16 cellular contexts compared by ENCODE assay signal in genomic region chr3:176848431-176849214, GRCh38.
DNase-seq lines count a peak whose midpoint lies in the region; ATAC-seq, FAIRE-seq and TF ChIP-seq lines count a peak whose summit lies in the region.
"Had no signal": no experiment of that assay in that cellular context is flagged by ENCODE, and none has a peak within 500 bp of the region (broad histone marks: within the 10 kb centered on the region; RNA-seq: fewer than 3 reads in every experiment).

No MANE protein-coding gene starts in this region.

- ATAC-seq in HG02588 (IDR thresholded peaks at IDR 0.05; ENCODE audit: unreplicated experiment): no peak
- ATAC-seq: gastrocnemius medialis, left colon had no signal

- no peak overlapping the region for H3K4me3 ChIP-seq in choroid plexus epithelial cell (ENCODE audit: low read depth, low read length)
- H3K4me3 ChIP-seq: gastrocnemius medialis, spleen, thoracic aorta had no signal

- DNase-seq in ELR (ENCODE audit: low read depth) (peak; percentile 2), M059J (ENCODE audit: low read depth) (peak; percentile 47), choroid plexus epithelial cell (ENCODE audit: low read depth) (peak; percentile 39), renal cortical epithelial cell (ENCODE audit: low read depth) (peak; percentile 2), activated gamma-delta T cell treated with Interleukin-2 at 50 U/mL for 16 hours (no peak), RCC 7860 (ENCODE audit: low spot score) (no peak)
- DNase-seq: activated CD4-positive, alpha-beta memory T cell treated with anti-CD3 and anti-CD28 coated beads, Interleukin-2, amount 10 ng/mL, durations not matched to agents 7 days and 5 days; activated naive CD8-positive, alpha-beta T cell treated with anti-CD3 and anti-CD28 coated beads, Interleukin-2, amount 10 ng/mL, durations not matched to agents 7 days and 5 days; gastrocnemius medialis; left colon; NCI-H1105 treated with DMSO at 0.1 percent for 48 hours; NCI-H526; spleen had no signal

- FAIRE-seq in RCC 7860 (lab: Jason Lieb, UNC): no peak
- FAIRE-seq: HTR-8/SVneo had no signal

- no peak for TF ChIP-seq CTCF in choroid plexus epithelial cell (conservative IDR thresholded peaks at IDR 0.05; ENCODE audit: low read depth, low read length)

Comparison
In these comparisons a context has a peak if more than half of its experiments do, and no peak if none do; other contexts are left out.
1. DNase-seq: peak in ELR (single experiment), M059J (single experiment), choroid plexus epithelial cell (single experiment) and renal cortical epithelial cell (single experiment); none in activated gamma-delta T cell treated with Interleukin-2 at 50 U/mL for 16 hours (single experiment) and RCC 7860 (single experiment).